Comparison of ENCODE assay signal across 15 cellular contexts in the genomic region with DNA sequence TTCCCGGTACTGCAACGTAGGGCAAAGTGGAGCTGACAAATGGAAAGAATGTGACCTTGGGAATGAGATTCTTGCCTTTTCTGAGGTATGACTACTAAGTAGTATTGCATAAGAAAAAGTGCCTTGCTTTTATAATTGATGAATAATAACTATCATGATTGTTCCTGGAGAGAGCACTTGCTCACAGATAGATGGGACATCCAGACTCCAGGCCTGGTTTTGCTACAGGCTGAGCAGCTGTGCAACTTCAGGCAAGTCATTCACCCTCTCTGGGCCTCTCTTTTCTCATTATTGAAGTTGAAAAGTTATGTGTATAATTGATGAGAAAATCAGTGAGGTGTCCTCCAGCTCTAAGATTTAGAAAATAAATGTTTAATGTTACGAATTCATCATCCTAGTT. TPM values are rescaled to one million over a fixed set of nuclear protein-coding genes. Genes with fewer than 3 reads are reported as not detected.
DNase-seq lines count a peak whose midpoint lies in the region; ATAC-seq, FAIRE-seq and TF ChIP-seq lines count a peak whose summit lies in the region.
"Had no signal": no experiment of that assay in that cellular context is flagged by ENCODE, and none has a peak within 500 bp of the region (broad histone marks: within the 10 kb centered on the region; RNA-seq: fewer than 3 reads in every experiment).

No MANE protein-coding gene starts in this region.

- peaks cover 5% of the 10 kb centered on the region for H3K27me3 Mint-ChIP-seq in activated CD4-positive, alpha-beta T cell treated with anti-CD3 and anti-CD28 coated beads, Interleukin-2, amount 10 ng/mL, durations not matched to agents 24 days and 14 days
- H3K27me3 Mint-ChIP-seq in WTC11 (ENCODE audit: low read depth), result no peaks in the 10 kb centered on the region

- H3K4me3 ChIP-seq in adrenal gland, result no peak overlapping the region

- no peak for FAIRE-seq in RCC 7860 (lab: Jason Lieb, UNC)
- FAIRE-seq: H54 had no signal

- TF ChIP-seq CTCF in WTC11 (IDR thresholded peaks at IDR 0.05), result no peak
- no peak for TF ChIP-seq CTCF in adrenal gland (IDR thresholded peaks at IDR 0.05)

- H3K27ac Mint-ChIP-seq in activated CD4-positive, alpha-beta T cell treated with anti-CD3 and anti-CD28 coated beads, Interleukin-2, amount 10 ng/mL, durations not matched to agents 24 days and 14 days, result no peak overlapping the region
- no peak overlapping the region for H3K27ac Mint-ChIP-seq in WTC11
- H3K27ac Mint-ChIP-seq: CD8-positive, alpha-beta memory T cell had no signal

- CTCF ChIA-PET in WTC11 (lab: Charles Lee), result interaction anchor here (0.6 to 0.7 kb wide), 2 partner anchors 23 to 1085 kb away, joined by 3 to 6 read pairs; no protein-coding TSS in a partner anchor

- WGBS in adrenal gland, 4 donors, result 47 to 70% (median 61%) methylated on average over 3 of the region's 3 CpGs

- H3K4me1 ChIP-seq in adrenal gland (replicated peaks in 1 of 2), result no peaks in the 10 kb centered on the region
- H3K4me1 ChIP-seq: Caco-2 had no signal

- H3K36me3 Mint-ChIP-seq in activated CD4-positive, alpha-beta T cell treated with anti-CD3 and anti-CD28 coated beads, Interleukin-2, amount 10 ng/mL, durations not matched to agents 24 days and 14 days (ENCODE audit: low read depth), result no peaks in the 10 kb centered on the region
- no peaks in the 10 kb centered on the region for H3K36me3 Mint-ChIP-seq in WTC11
- H3K36me3 Mint-ChIP-seq: CD8-positive, alpha-beta memory T cell had no signal

- no peaks in the 10 kb centered on the region for H3K27me3 ChIP-seq in adrenal gland

- no peaks in the 10 kb centered on the region for H3K9me3 ChIP-seq in adrenal gland (replicated peaks in 1 of 3)
- H3K9me3 ChIP-seq: Caco-2 had no signal

- no peaks in the 10 kb centered on the region for H3K36me3 ChIP-seq in adrenal gland (replicated peaks in 1 of 2)

- DNase-seq in activated CD4-positive, alpha-beta T cell treated with anti-CD3 and anti-CD28 coated beads, Interleukin-2, amount 10 ng/mL, durations not matched to agents 24 days and 14 days, result peak; percentile 42
- DNase-seq in activated CD4-positive, alpha-beta T cell treated with anti-CD3 and anti-CD28 coated beads for 4 hours, result no peak
- DNase-seq in WTC11 (ENCODE audit: low spot score) (no peak), epithelial cell of prostate (ENCODE audit: low read depth, low spot score) (no peak), adrenal gland (no peak), kidney glomerular epithelial cell (lab: John Stamatoyannopoulos, UW) (no peak), RCC 7860 (ENCODE audit: low spot score) (no peak)
- DNase-seq: Caco-2; CD8-positive, alpha-beta memory T cell; DND-41; GDM1; IMR-90 had no signal

- POLR2A ChIA-PET in WTC11 (lab: Charles Lee), result no interaction called here

- ATAC-seq in WTC11, result no peak
- no peak for ATAC-seq in GM21528 (IDR thresholded peaks at IDR 0.05; ENCODE audit: low FRiP score, unreplicated experiment)

- H3K9me3 Mint-ChIP-seq in activated CD4-positive, alpha-beta T cell treated with anti-CD3 and anti-CD28 coated beads, Interleukin-2, amount 10 ng/mL, durations not matched to agents 24 days and 14 days, result peaks cover 4% of the 10 kb centered on the region
- peaks cover 13% of the 10 kb centered on the region; the same call in 1 of the 2 replicates for H3K9me3 Mint-ChIP-seq in WTC11
- H3K9me3 Mint-ChIP-seq: CD8-positive, alpha-beta memory T cell had no signal

- no peak for TF ChIP-seq POLR2A in adrenal gland (IDR thresholded peaks at IDR 0.05)

- peak overlapping the region; percentile 63 for H3K27ac ChIP-seq in epithelial cell of prostate
- H3K27ac ChIP-seq in adrenal gland, result no peak overlapping the region
- H3K27ac ChIP-seq: 22Rv1 had no signal

- H3K4me3 Mint-ChIP-seq in activated CD4-positive, alpha-beta T cell treated with anti-CD3 and anti-CD28 coated beads, Interleukin-2, amount 10 ng/mL, durations not matched to agents 24 days and 14 days, result no peak overlapping the region
- no peak overlapping the region for H3K4me3 Mint-ChIP-seq in WTC11
- H3K4me3 Mint-ChIP-seq: CD8-positive, alpha-beta memory T cell had no signal

- peaks cover 6% of the 10 kb centered on the region for H3K4me1 Mint-ChIP-seq in activated CD4-positive, alpha-beta T cell treated with anti-CD3 and anti-CD28 coated beads, Interleukin-2, amount 10 ng/mL, durations not matched to agents 24 days and 14 days
- H3K4me1 Mint-ChIP-seq in WTC11, result no peaks in the 10 kb centered on the region

- intact Hi-C loops in activated CD4-positive, alpha-beta T cell treated with anti-CD3 and anti-CD28 coated beads, Interleukin-2, amount 10 ng/mL, durations not matched to agents 24 days and 14 days (cut with micrococcal nuclease), result no loop called here
- intact Hi-C loops in adrenal gland (cut with DNase I), result no loop called here

TF ChIP-seq in WTC11, 78 proteins besides CTCF, POLR2A, EP300 and RAD21:
- no peak for TF ChIP-seq OVOL2 (CRISPR knock-in tag; IDR thresholded peaks at IDR 0.05; ENCODE audit: borderline replicate concordance)
- TF ChIP-seq NFATC4 (CRISPR knock-in tag; IDR thresholded peaks at IDR 0.05), result no peak
- TF ChIP-seq, protein P1, sequence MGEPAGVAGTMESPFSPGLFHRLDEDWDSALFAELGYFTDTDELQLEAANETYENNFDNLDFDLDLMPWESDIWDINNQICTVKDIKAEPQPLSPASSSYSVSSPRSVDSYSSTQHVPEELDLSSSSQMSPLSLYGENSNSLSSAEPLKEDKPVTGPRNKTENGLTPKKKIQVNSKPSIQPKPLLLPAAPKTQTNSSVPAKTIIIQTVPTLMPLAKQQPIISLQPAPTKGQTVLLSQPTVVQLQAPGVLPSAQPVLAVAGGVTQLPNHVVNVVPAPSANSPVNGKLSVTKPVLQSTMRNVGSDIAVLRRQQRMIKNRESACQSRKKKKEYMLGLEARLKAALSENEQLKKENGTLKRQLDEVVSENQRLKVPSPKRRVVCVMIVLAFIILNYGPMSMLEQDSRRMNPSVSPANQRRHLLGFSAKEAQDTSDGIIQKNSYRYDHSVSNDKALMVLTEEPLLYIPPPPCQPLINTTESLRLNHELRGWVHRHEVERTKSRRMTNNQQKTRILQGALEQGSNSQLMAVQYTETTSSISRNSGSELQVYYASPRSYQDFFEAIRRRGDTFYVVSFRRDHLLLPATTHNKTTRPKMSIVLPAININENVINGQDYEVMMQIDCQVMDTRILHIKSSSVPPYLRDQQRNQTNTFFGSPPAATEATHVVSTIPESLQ (CRISPR knock-in tag; IDR thresholded peaks at IDR 0.05), result no peak
- TF ChIP-seq, protein P2, sequence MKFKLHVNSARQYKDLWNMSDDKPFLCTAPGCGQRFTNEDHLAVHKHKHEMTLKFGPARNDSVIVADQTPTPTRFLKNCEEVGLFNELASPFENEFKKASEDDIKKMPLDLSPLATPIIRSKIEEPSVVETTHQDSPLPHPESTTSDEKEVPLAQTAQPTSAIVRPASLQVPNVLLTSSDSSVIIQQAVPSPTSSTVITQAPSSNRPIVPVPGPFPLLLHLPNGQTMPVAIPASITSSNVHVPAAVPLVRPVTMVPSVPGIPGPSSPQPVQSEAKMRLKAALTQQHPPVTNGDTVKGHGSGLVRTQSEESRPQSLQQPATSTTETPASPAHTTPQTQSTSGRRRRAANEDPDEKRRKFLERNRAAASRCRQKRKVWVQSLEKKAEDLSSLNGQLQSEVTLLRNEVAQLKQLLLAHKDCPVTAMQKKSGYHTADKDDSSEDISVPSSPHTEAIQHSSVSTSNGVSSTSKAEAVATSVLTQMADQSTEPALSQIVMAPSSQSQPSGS (CRISPR knock-in tag; IDR thresholded peaks at IDR 0.05; ENCODE audit: borderline replicate concordance, low read depth), result no peak
- TF ChIP-seq, protein P3, sequence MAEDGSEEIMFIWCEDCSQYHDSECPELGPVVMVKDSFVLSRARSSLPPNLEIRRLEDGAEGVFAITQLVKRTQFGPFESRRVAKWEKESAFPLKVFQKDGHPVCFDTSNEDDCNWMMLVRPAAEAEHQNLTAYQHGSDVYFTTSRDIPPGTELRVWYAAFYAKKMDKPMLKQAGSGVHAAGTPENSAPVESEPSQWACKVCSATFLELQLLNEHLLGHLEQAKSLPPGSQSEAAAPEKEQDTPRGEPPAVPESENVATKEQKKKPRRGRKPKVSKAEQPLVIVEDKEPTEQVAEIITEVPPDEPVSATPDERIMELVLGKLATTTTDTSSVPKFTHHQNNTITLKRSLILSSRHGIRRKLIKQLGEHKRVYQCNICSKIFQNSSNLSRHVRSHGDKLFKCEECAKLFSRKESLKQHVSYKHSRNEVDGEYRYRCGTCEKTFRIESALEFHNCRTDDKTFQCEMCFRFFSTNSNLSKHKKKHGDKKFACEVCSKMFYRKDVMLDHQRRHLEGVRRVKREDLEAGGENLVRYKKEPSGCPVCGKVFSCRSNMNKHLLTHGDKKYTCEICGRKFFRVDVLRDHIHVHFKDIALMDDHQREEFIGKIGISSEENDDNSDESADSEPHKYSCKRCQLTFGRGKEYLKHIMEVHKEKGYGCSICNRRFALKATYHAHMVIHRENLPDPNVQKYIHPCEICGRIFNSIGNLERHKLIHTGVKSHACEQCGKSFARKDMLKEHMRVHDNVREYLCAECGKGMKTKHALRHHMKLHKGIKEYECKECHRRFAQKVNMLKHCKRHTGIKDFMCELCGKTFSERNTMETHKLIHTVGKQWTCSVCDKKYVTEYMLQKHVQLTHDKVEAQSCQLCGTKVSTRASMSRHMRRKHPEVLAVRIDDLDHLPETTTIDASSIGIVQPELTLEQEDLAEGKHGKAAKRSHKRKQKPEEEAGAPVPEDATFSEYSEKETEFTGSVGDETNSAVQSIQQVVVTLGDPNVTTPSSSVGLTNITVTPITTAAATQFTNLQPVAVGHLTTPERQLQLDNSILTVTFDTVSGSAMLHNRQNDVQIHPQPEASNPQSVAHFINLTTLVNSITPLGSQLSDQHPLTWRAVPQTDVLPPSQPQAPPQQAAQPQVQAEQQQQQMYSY (CRISPR knock-in tag; IDR thresholded peaks at IDR 0.05), result peak; percentile 20; the same call in 1 of the 2 replicates
- no peak for TF ChIP-seq NR3C1 (CRISPR knock-in tag; conservative IDR thresholded peaks at IDR 0.05; ENCODE audit: low read depth)
- no peak for TF ChIP-seq ZNF396 (CRISPR knock-in tag; IDR thresholded peaks at IDR 0.05; ENCODE audit: borderline replicate concordance)
TF ChIP-seq in WTC11: peak in this region for 1.

RNA-seq across cellular contexts. Expression of a gene that starts 53.6 kb away (rescaled TPM):
- 11.8 and 12.8 TPM in 2 replicates for total RNA-seq in activated CD4-positive, alpha-beta T cell treated with anti-CD3 and anti-CD28 coated beads, Interleukin-2, amount 10 ng/mL, durations not matched to agents 24 days and 14 days
- total RNA-seq in WTC11 (2021) (16.3 to 22.9 TPM (median 16.5 TPM) in 3 replicates), adrenal gland (10 to 100 TPM in 2 of 8 donors, 1 to 10 TPM in 6; 1.5 to 11.2 (median 9.1) TPM)
- polyA plus RNA-seq in adrenal gland, result 1 to 10 TPM; 1.6 to 2.2 (median 2.0) TPM
